Comparison of ENCODE assay signal across 1 cellular context in genomic region chr4:107835409-107835808, GRCh38.
TF ChIP-seq lines count a peak whose summit lies in the region.

No MANE protein-coding gene starts in this region.

TF ChIP-seq in IMR-90, 13 proteins besides CTCF, POLR2A, EP300 and RAD21 (continued from another document):
- TF ChIP-seq ELK1 (IDR thresholded peaks at IDR 0.05; ENCODE audit: borderline replicate concordance, low read depth, low read length), result no peak
- peak; percentile 46; the same call in 1 of the 2 replicates for TF ChIP-seq CEBPB (IDR thresholded peaks at IDR 0.05; ENCODE audit: low read depth, low read length)
- TF ChIP-seq MAZ (IDR thresholded peaks at IDR 0.05; ENCODE audit: borderline replicate concordance, low read depth, low read length), result no peak
- TF ChIP-seq USF2 (IDR thresholded peaks at IDR 0.05; ENCODE audit: low read depth, low read length), result no peak
